9 cellular contexts compared by ENCODE assay signal in the genomic region with DNA sequence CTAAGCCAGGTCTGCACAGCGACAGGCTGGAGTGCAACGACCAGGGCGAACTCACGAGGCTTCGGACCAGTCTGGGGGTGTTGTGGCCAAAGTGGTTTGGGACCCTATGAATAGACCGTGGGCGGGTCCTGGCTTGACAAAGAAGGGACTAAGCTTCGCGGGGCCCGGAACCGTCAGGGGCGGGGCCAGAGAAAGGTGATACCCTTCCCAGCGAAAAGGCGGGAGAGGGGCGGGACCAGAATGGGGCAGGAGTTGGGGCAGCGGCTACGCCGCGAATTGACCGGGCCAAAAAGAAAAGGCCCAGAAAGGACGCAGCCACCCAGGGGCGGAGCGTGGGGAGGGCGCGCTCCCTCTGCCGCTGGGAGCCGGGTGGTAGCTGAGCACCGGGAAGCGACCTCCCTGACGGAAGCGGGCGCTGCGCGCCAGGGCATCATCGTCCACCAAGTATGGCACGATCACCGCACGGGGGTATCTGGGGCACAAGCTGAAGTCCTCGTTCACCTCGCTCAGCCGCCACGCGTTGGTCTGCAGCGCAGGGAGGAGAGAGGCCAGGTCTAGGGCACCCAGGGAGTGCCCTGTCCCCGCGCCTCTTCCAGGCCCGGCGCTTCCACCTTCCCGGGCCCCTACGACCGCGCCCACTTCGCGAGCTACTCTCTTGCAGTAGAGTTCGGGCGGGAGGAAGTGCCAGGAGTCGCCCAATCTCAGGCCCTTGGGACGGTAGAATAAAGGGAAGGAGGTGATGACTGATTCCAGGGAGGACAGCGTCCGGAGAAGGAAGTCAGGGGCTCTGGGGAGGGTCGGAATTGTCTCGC. TPM values are rescaled to one million over a fixed set of nuclear protein-coding genes. Genes with fewer than 3 reads are reported as not detected.
DNase-seq lines count a peak whose midpoint lies in the region; ATAC-seq and TF ChIP-seq lines count a peak whose summit lies in the region.
"Had no signal": no experiment of that assay in that cellular context is flagged by ENCODE, and none has a peak within 500 bp of the region (broad histone marks: within the 10 kb centered on the region; RNA-seq: fewer than 3 reads in every experiment).

No MANE protein-coding gene starts in this region.

- intact Hi-C loops in cardiac septum (cut with DNase I): loop anchor here (2.0 kb wide), 1 partner anchor 18 kb away; a partner anchor contains a TSS

- peak; percentile 55 for ATAC-seq in activated naive CD8-positive, alpha-beta T cell treated with anti-CD3 and anti-CD28 coated beads, Interleukin-2, amount 50 U/mL, for 24 hours
- no peak for ATAC-seq in GM21447 (IDR thresholded peaks at IDR 0.05; ENCODE audit: unreplicated experiment)

- DNase-seq in G401 (ENCODE audit: low spot score): peak; percentile 33
- peak; percentile 57 for DNase-seq in RWPE1 (ENCODE audit: low spot score)
- DNase-seq in activated naive CD8-positive, alpha-beta T cell treated with anti-CD3 and anti-CD28 coated beads, Interleukin-2, amount 50 U/mL, for 24 hours: peak; percentile 60
- peak; percentile 84 for DNase-seq in cardiac septum (ENCODE audit: low spot score)
- peak; percentile 88 for DNase-seq in osteocyte (ENCODE audit: extremely low spot score, unreplicated experiment)
- no peak for DNase-seq in GOT3 (lab: John Stamatoyannopoulos, UW)

- TF ChIP-seq CTCF in RWPE1 (conservative IDR thresholded peaks at IDR 0.05; ENCODE audit: low read depth) (peak; percentile 22; the same call in 1 of the 2 replicates), osteocyte (IDR thresholded peaks at IDR 0.05) (peak; percentile 25)

- H3K27ac ChIP-seq in RWPE1: peak overlapping the region; percentile 63

- H3K27ac Mint-ChIP-seq in IgD-negative memory B cell: peak overlapping the region; percentile 51 to 81 (median 71)
- peak overlapping the region; percentile 60 for H3K27ac Mint-ChIP-seq in activated naive CD8-positive, alpha-beta T cell treated with anti-CD3 and anti-CD28 coated beads, Interleukin-2, amount 50 U/mL, for 24 hours
- H3K27ac Mint-ChIP-seq in osteocyte (ENCODE audit: unreplicated experiment): peak overlapping the region; percentile 93

- POLR2A ChIA-PET in RWPE1 (lab: Yijun Ruan, JAX; ENCODE audit: low non-redundant PET): interaction anchor here (0.6 kb wide), 1 partner anchor 27 kb away, joined by 4 read pairs; no protein-coding TSS in a partner anchor

- H3K9me3 Mint-ChIP-seq in IgD-negative memory B cell (no peaks in the 10 kb centered on the region), osteocyte (ENCODE audit: unreplicated experiment) (no peaks in the 10 kb centered on the region)
- no peaks in the 10 kb centered on the region for H3K9me3 Mint-ChIP-seq in activated naive CD8-positive, alpha-beta T cell treated with anti-CD3 and anti-CD28 coated beads, Interleukin-2, amount 50 U/mL, for 24 hours

- H3K36me3 Mint-ChIP-seq in IgD-negative memory B cell: no peaks in the 10 kb centered on the region
- H3K36me3 Mint-ChIP-seq in activated naive CD8-positive, alpha-beta T cell treated with anti-CD3 and anti-CD28 coated beads, Interleukin-2, amount 50 U/mL, for 24 hours (ENCODE audit: low read depth): no peaks in the 10 kb centered on the region
- no peaks in the 10 kb centered on the region for H3K36me3 Mint-ChIP-seq in osteocyte (ENCODE audit: unreplicated experiment)

- H3K4me3 Mint-ChIP-seq in IgD-negative memory B cell (peak overlapping the region; percentile 89 to 96 (median 94)), osteocyte (ENCODE audit: unreplicated experiment) (peak overlapping the region; percentile 88)
- H3K4me3 Mint-ChIP-seq in activated naive CD8-positive, alpha-beta T cell treated with anti-CD3 and anti-CD28 coated beads, Interleukin-2, amount 50 U/mL, for 24 hours: peak overlapping the region; percentile 78

- H3K4me1 Mint-ChIP-seq in IgD-negative memory B cell: peaks cover 10 to 16% (median 15%) of the 10 kb centered on the region in 3 donors
- H3K4me1 Mint-ChIP-seq in activated naive CD8-positive, alpha-beta T cell treated with anti-CD3 and anti-CD28 coated beads, Interleukin-2, amount 50 U/mL, for 24 hours: peaks cover 23% of the 10 kb centered on the region
- H3K4me1 Mint-ChIP-seq in osteocyte (ENCODE audit: unreplicated experiment): peaks cover 31% of the 10 kb centered on the region

- H3K27me3 Mint-ChIP-seq in IgD-negative memory B cell (no peaks in the 10 kb centered on the region), osteocyte (ENCODE audit: unreplicated experiment) (no peaks in the 10 kb centered on the region)
- no peaks in the 10 kb centered on the region for H3K27me3 Mint-ChIP-seq in activated naive CD8-positive, alpha-beta T cell treated with anti-CD3 and anti-CD28 coated beads, Interleukin-2, amount 50 U/mL, for 24 hours

- in situ Hi-C loops in G401 (cut with HindIII; ENCODE audit: low sequenced_read_pairs): no loop called here

- CTCF ChIA-PET in RWPE1 (lab: Yijun Ruan, JAX): interaction anchor here (0.5 to 2.1 kb wide), 11 partner anchors 9 to 112 kb away, joined by 3 to 18 read pairs (median 3); no protein-coding TSS in a partner anchor

RNA-seq across cellular contexts. Expression of a gene that starts 6.7 kb away (rescaled TPM):
- not detected in 2 replicates for total RNA-seq in G401 (2014; rRNA removed; shearing (Covaris generic))
- polyA plus RNA-seq in IgD-negative memory B cell: not detected
- total RNA-seq in cardiac septum (5.4 TPM), osteocyte (2.7 and 2.8 TPM in 2 replicates)

RNA-seq across cellular contexts. Expression of a gene that starts 10.7 kb away (rescaled TPM):
- not detected in 2 replicates for total RNA-seq in G401 (2014; rRNA removed; shearing (Covaris generic))
- 80.5 TPM for polyA plus RNA-seq in IgD-negative memory B cell
- total RNA-seq in cardiac septum (0.54 TPM), osteocyte (not detected in 2 replicates)

RNA-seq across cellular contexts. Expression of a gene that starts 18.1 kb away (rescaled TPM):
- 451 and 486 TPM in 2 replicates for total RNA-seq in G401 (2014; rRNA removed; shearing (Covaris generic))
- 154 TPM for polyA plus RNA-seq in IgD-negative memory B cell
- total RNA-seq in cardiac septum: 91.5 TPM
- total RNA-seq in osteocyte: 159 and 163 TPM in 2 replicates

RNA-seq across cellular contexts. Expression of a gene that starts 18.2 kb away (rescaled TPM):
- total RNA-seq in G401 (2014; rRNA removed; shearing (Covaris generic)): 11.8 and 17.0 TPM in 2 replicates
- 7.2 TPM for polyA plus RNA-seq in IgD-negative memory B cell
- 12.3 TPM for total RNA-seq in cardiac septum
- 27.9 and 30.7 TPM in 2 replicates for total RNA-seq in osteocyte

RNA-seq across cellular contexts. Expression of a gene that starts 31.5 kb away (rescaled TPM):
- total RNA-seq in G401 (2014; rRNA removed; shearing (Covaris generic)): not detected in 2 replicates
- not detected for polyA plus RNA-seq in IgD-negative memory B cell
- total RNA-seq in cardiac septum: not detected
- not detected in 2 replicates for total RNA-seq in osteocyte
- total RNA-seq: dermis microvascular lymphatic vessel endothelial cell had no signal
